1 cellular context compared by ENCODE assay signal in genomic region chr20:5491463-5491862, GRCh38.
TF ChIP-seq lines count a peak whose summit lies in the region.

No MANE protein-coding gene starts in this region.

TF ChIP-seq in K562, 482 proteins besides CTCF, POLR2A, EP300 and RAD21 (continued from another document):
- TF ChIP-seq, protein P1, sequence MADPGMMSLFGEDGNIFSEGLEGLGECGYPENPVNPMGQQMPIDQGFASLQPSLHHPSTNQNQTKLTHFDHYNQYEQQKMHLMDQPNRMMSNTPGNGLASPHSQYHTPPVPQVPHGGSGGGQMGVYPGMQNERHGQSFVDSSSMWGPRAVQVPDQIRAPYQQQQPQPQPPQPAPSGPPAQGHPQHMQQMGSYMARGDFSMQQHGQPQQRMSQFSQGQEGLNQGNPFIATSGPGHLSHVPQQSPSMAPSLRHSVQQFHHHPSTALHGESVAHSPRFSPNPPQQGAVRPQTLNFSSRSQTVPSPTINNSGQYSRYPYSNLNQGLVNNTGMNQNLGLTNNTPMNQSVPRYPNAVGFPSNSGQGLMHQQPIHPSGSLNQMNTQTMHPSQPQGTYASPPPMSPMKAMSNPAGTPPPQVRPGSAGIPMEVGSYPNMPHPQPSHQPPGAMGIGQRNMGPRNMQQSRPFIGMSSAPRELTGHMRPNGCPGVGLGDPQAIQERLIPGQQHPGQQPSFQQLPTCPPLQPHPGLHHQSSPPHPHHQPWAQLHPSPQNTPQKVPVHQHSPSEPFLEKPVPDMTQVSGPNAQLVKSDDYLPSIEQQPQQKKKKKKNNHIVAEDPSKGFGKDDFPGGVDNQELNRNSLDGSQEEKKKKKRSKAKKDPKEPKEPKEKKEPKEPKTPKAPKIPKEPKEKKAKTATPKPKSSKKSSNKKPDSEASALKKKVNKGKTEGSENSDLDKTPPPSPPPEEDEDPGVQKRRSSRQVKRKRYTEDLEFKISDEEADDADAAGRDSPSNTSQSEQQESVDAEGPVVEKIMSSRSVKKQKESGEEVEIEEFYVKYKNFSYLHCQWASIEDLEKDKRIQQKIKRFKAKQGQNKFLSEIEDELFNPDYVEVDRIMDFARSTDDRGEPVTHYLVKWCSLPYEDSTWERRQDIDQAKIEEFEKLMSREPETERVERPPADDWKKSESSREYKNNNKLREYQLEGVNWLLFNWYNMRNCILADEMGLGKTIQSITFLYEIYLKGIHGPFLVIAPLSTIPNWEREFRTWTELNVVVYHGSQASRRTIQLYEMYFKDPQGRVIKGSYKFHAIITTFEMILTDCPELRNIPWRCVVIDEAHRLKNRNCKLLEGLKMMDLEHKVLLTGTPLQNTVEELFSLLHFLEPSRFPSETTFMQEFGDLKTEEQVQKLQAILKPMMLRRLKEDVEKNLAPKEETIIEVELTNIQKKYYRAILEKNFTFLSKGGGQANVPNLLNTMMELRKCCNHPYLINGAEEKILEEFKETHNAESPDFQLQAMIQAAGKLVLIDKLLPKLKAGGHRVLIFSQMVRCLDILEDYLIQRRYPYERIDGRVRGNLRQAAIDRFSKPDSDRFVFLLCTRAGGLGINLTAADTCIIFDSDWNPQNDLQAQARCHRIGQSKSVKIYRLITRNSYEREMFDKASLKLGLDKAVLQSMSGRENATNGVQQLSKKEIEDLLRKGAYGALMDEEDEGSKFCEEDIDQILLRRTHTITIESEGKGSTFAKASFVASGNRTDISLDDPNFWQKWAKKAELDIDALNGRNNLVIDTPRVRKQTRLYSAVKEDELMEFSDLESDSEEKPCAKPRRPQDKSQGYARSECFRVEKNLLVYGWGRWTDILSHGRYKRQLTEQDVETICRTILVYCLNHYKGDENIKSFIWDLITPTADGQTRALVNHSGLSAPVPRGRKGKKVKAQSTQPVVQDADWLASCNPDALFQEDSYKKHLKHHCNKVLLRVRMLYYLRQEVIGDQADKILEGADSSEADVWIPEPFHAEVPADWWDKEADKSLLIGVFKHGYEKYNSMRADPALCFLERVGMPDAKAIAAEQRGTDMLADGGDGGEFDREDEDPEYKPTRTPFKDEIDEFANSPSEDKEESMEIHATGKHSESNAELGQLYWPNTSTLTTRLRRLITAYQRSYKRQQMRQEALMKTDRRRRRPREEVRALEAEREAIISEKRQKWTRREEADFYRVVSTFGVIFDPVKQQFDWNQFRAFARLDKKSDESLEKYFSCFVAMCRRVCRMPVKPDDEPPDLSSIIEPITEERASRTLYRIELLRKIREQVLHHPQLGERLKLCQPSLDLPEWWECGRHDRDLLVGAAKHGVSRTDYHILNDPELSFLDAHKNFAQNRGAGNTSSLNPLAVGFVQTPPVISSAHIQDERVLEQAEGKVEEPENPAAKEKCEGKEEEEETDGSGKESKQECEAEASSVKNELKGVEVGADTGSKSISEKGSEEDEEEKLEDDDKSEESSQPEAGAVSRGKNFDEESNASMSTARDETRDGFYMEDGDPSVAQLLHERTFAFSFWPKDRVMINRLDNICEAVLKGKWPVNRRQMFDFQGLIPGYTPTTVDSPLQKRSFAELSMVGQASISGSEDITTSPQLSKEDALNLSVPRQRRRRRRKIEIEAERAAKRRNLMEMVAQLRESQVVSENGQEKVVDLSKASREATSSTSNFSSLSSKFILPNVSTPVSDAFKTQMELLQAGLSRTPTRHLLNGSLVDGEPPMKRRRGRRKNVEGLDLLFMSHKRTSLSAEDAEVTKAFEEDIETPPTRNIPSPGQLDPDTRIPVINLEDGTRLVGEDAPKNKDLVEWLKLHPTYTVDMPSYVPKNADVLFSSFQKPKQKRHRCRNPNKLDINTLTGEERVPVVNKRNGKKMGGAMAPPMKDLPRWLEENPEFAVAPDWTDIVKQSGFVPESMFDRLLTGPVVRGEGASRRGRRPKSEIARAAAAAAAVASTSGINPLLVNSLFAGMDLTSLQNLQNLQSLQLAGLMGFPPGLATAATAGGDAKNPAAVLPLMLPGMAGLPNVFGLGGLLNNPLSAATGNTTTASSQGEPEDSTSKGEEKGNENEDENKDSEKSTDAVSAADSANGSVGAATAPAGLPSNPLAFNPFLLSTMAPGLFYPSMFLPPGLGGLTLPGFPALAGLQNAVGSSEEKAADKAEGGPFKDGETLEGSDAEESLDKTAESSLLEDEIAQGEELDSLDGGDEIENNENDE (IDR thresholded peaks at IDR 0.05; ENCODE audit: low read depth, low read length): no peak
- peak; percentile 32 for TF ChIP-seq CBFA2T2 (conservative IDR thresholded peaks at IDR 0.05)
- peak; percentile 71 for TF ChIP-seq TCF3 (CRISPR knock-in tag; IDR thresholded peaks at IDR 0.05)
- TF ChIP-seq CBFA2T3 (IDR thresholded peaks at IDR 0.05): peak; percentile 58
- TF ChIP-seq TEAD4 (IDR thresholded peaks at IDR 0.05; ENCODE audit: low read length): peak; percentile 78
- no peak for TF ChIP-seq TEAD4 (CRISPR knock-in tag; IDR thresholded peaks at IDR 0.05; ENCODE audit: borderline replicate concordance)
- TF ChIP-seq KLF16 (IDR thresholded peaks at IDR 0.05): 0 out of 2 replicates have a peak, but pooled peaks have one; percentile 8
TF ChIP-seq in K562: peak in this region for 5.
